In the genomic region with DNA sequence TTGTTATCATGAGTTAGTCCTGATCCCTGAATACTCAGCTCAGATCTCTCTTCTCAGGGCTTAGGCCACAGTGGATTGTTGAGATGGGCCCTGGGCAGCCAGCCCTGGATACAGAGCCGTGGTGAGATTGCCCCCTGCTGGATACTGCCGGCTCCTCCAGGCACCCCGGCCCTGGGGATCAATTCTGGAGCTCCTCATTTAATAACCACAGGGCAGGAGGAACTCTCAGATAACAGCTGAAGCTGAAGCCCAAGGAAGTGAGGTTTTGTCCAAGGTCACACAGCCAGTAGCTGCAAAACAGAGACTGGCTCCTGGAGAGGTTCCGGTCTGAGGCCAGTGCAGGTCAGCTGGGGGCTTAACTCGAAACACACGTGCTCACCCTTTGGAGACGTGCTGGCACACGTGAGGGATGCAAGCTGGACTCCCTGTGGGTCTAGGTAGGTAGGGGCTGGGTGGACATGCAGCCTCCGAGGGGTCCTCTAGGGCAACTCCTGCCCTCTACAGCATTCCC, we compare ENCODE assay signal across 8 cellular contexts. TPM values are rescaled to one million over a fixed set of nuclear protein-coding genes. Genes with fewer than 3 reads are reported as not detected.
A peak's percentile ranks its signal among the peaks of the same experiment; 100 is the strongest.
DNase-seq lines count a peak whose midpoint lies in the region; ATAC-seq and TF ChIP-seq lines count a peak whose summit lies in the region.

No MANE protein-coding gene starts in this region.

- no peak overlapping the region for H3K4me3 Mint-ChIP-seq in endothelial cell (ENCODE audit: unreplicated experiment)

- H3K9me3 Mint-ChIP-seq in endothelial cell (ENCODE audit: unreplicated experiment): no peaks in the 10 kb centered on the region

- peak; percentile 71 for TF ChIP-seq CTCF in GM12864 (IDR thresholded peaks at IDR 0.05; ENCODE audit: low read depth, low read length, missing control alignments)
- peak; percentile 76 for TF ChIP-seq CTCF in endothelial cell (IDR thresholded peaks at IDR 0.05; ENCODE audit: unreplicated experiment)

- H3K36me3 Mint-ChIP-seq in endothelial cell (ENCODE audit: low read depth, unreplicated experiment): no peaks in the 10 kb centered on the region

- peak; percentile 61 for ATAC-seq in HG02623 (IDR thresholded peaks at IDR 0.05; ENCODE audit: unreplicated experiment)
- ATAC-seq in stimulated activated naive CD8-positive, alpha-beta T cell treated with anti-CD3 and anti-CD28 coated beads, Interleukin-15, Interleukin-2, amounts not matched to agents 100 U/mL and 50 U/mL, for 24 hours: peak; percentile 65

- peaks cover 6% of the 10 kb centered on the region for H3K27me3 Mint-ChIP-seq in endothelial cell (ENCODE audit: unreplicated experiment)

- H3K4me3 ChIP-seq in GM12864 (ENCODE audit: low read depth, low read length): no peak overlapping the region

- no peak overlapping the region for H3K27ac Mint-ChIP-seq in endothelial cell (ENCODE audit: unreplicated experiment)

- DNase-seq in GM12864 (ENCODE audit: low read depth) (no peak), NCI-H2196 treated with DMSO at 0.1 percent for 48 hours (lab: John Stamatoyannopoulos, UW; ENCODE audit: unreplicated experiment) (peak; percentile 28), endothelial cell (ENCODE audit: low spot score) (peak; percentile 84), midbrain (lab: John Stamatoyannopoulos, UW) (peak; percentile 82), amniotic stem cell (lab: John Stamatoyannopoulos, UW) (no peak)
- peak; percentile 38 for DNase-seq in activated CD4-positive, alpha-beta T cell treated with anti-CD3 and anti-CD28 coated beads, Interleukin-2, amount 50 U/mL, for 1 hour
- peak; percentile 67 for DNase-seq in stimulated activated naive CD8-positive, alpha-beta T cell treated with anti-CD3 and anti-CD28 coated beads, Interleukin-15, Interleukin-2, amounts not matched to agents 100 U/mL and 50 U/mL, for 24 hours

- peaks cover 3% of the 10 kb centered on the region for H3K4me1 Mint-ChIP-seq in endothelial cell (ENCODE audit: unreplicated experiment)

RNA-seq across cellular contexts. Expression of gene USH1C, which starts 16.0 kb away (rescaled TPM):
- total RNA-seq in endothelial cell (ENCODE audit: unreplicated experiment): 1.4 TPM

RNA-seq across cellular contexts. Expression of gene OTOG, which starts 18.8 kb away (rescaled TPM):
- 0.13 TPM for total RNA-seq in endothelial cell (ENCODE audit: unreplicated experiment)

RNA-seq across cellular contexts. Expression of gene ABCC8, which starts 51.6 kb away (rescaled TPM):
- not detected for total RNA-seq in endothelial cell (ENCODE audit: unreplicated experiment)

Comparison
In these comparisons a context has a peak if more than half of its experiments do, and no peak if none do; other contexts are left out.
1. DNase-seq: peak in NCI-H2196 treated with DMSO at 0.1 percent for 48 hours (single experiment), activated CD4-positive, alpha-beta T cell treated with anti-CD3 and anti-CD28 coated beads, Interleukin-2, amount 50 U/mL, for 1 hour (single experiment), endothelial cell (single experiment), midbrain (single experiment) and stimulated activated naive CD8-positive, alpha-beta T cell treated with anti-CD3 and anti-CD28 coated beads, Interleukin-15, Interleukin-2, amounts not matched to agents 100 U/mL and 50 U/mL, for 24 hours (single experiment); none in GM12864 (single experiment) and amniotic stem cell (single experiment).